Comparison of ENCODE assay signal across 8 cellular contexts in the genomic region with DNA sequence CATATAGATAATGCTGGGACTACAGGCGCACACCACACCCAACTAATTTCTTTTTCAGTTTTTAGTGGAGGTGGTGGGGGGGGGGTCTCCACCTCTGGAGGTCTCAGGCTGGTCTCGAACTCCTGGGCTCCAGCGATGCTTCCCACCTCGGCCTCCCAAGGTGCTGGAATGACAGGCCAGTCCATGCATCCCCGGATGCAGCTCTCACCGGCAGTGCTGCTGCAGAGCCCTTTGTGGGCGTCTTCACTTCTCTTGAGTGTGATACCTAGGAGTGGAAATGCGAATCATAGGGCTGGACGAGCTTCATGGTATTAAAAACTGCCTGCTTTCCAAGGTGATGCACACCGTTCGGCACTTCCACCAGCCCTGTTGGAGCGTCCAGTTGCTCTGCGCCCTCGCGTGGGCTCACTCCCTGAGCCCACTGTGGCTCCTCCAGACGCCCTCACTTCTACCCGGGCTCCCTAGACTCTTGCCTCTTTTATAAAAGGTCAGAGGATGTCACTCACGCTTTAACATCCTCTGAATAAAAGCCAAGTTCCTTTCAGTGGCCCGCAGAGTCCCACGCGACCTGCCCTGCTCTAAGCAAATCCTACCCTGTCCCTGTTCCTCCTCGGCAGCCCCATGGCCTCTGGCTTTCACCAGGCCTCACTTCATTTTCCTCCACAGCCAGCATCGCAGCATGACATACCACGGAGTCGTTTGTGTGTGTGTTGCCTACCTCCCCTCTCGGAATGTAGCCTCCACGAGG. TPM values are rescaled to one million over a fixed set of nuclear protein-coding genes. Genes with fewer than 3 reads are reported as not detected.
DNase-seq lines count a peak whose midpoint lies in the region; TF ChIP-seq lines count a peak whose summit lies in the region.

No MANE protein-coding gene starts in this region.

- peak overlapping the region; percentile 35 for H3K4me3 Mint-ChIP-seq in T-helper 1 cell treated with Interleukin-12 subunit alpha and Interleukin-12 subunit beta and Interleukin-4 antibody, amounts not matched to agents 30 μg/mL and 1 μg/mL, for 36 hours
- H3K4me3 Mint-ChIP-seq in progenitor cell of endocrine pancreas (ENCODE audit: low read depth) = peak overlapping the region; percentile 67

- H3K9me3 ChIP-seq in OCI-LY3 (ENCODE audit: insufficient read depth, low read length) = no peaks in the 10 kb centered on the region
- no peaks in the 10 kb centered on the region for H3K9me3 ChIP-seq in endocrine pancreas (ENCODE audit: control insufficient read depth, low read length)

- H3K27ac Mint-ChIP-seq in T-helper 1 cell treated with Interleukin-12 subunit alpha and Interleukin-12 subunit beta and Interleukin-4 antibody, amounts not matched to agents 30 μg/mL and 1 μg/mL, for 36 hours = peak overlapping the region; percentile 77
- peak overlapping the region; percentile 84 for H3K27ac Mint-ChIP-seq in progenitor cell of endocrine pancreas

- peaks cover 70% of the 10 kb centered on the region for H3K4me1 ChIP-seq in OCI-LY3 (ENCODE audit: low read length)
- H3K4me1 ChIP-seq in endocrine pancreas (ENCODE audit: control insufficient read depth, insufficient read depth, low read length) = no peaks in the 10 kb centered on the region

- H3K27me3 ChIP-seq in OCI-LY3 (ENCODE audit: low read depth, low read length) (no peaks in the 10 kb centered on the region), endocrine pancreas (ENCODE audit: control insufficient read depth, insufficient read depth, low read length) (no peaks in the 10 kb centered on the region)

- TF ChIP-seq CTCF in OCI-LY3 (IDR thresholded peaks at IDR 0.05; ENCODE audit: low read depth, low read length) (no peak), progenitor cell of endocrine pancreas (IDR thresholded peaks at IDR 0.05; ENCODE audit: unreplicated experiment) (no peak)

- H3K4me3 ChIP-seq in OCI-LY3 (ENCODE audit: low read length) = peak overlapping the region; percentile 79
- peak overlapping the region; percentile 20 for H3K4me3 ChIP-seq in endocrine pancreas (ENCODE audit: control insufficient read depth, insufficient read depth, low read length)

- peaks cover 9% of the 10 kb centered on the region for H3K27me3 Mint-ChIP-seq in T-helper 1 cell treated with Interleukin-12 subunit alpha and Interleukin-12 subunit beta and Interleukin-4 antibody, amounts not matched to agents 30 μg/mL and 1 μg/mL, for 36 hours (ENCODE audit: low read depth)
- H3K27me3 Mint-ChIP-seq in progenitor cell of endocrine pancreas = peaks cover 22% of the 10 kb centered on the region

- H3K36me3 ChIP-seq in OCI-LY3 (replicated peaks; ENCODE audit: low read depth, low read length) = peaks cover 47% of the 10 kb centered on the region
- H3K36me3 ChIP-seq in endocrine pancreas (ENCODE audit: control insufficient read depth, insufficient read depth, low read length) = no peaks in the 10 kb centered on the region

- peaks cover 32% of the 10 kb centered on the region for H4K20me1 ChIP-seq in OCI-LY3 (ENCODE audit: insufficient read depth, low read length)

- H3K9ac ChIP-seq in OCI-LY3 (ENCODE audit: low read length) (peak overlapping the region; percentile 84), endocrine pancreas (ENCODE audit: control insufficient read depth, insufficient read depth, low read length) (no peak overlapping the region)

- H3K9me3 Mint-ChIP-seq in T-helper 1 cell treated with Interleukin-12 subunit alpha and Interleukin-12 subunit beta and Interleukin-4 antibody, amounts not matched to agents 30 μg/mL and 1 μg/mL, for 36 hours = no peaks in the 10 kb centered on the region
- no peaks in the 10 kb centered on the region for H3K9me3 Mint-ChIP-seq in progenitor cell of endocrine pancreas (ENCODE audit: low read depth)

- H3K4me1 Mint-ChIP-seq in T-helper 1 cell treated with Interleukin-12 subunit alpha and Interleukin-12 subunit beta and Interleukin-4 antibody, amounts not matched to agents 30 μg/mL and 1 μg/mL, for 36 hours (ENCODE audit: low read depth) = peaks cover 63% of the 10 kb centered on the region
- H3K4me1 Mint-ChIP-seq in progenitor cell of endocrine pancreas (ENCODE audit: low read depth) = peaks cover 10% of the 10 kb centered on the region

- peak overlapping the region; percentile 94 for H3K4me2 ChIP-seq in OCI-LY3 (ENCODE audit: low read length)

- no peak for DNase-seq in T-helper 1 cell
- DNase-seq in progenitor cell of endocrine pancreas (ENCODE audit: low spot score, unreplicated experiment) = no peak
- no peak for DNase-seq in hippocampal formation (lab: John Stamatoyannopoulos, UW)
- no peak for DNase-seq in effector CD4-positive, alpha-beta T cell
- DNase-seq in stimulated activated CD4-positive, alpha-beta T cell treated with anti-CD3 and anti-CD28 coated beads, Interleukin-4, amount 100 ng/mL, for 4 hours = no peak

- peaks cover 14% of the 10 kb centered on the region for H3K36me3 Mint-ChIP-seq in T-helper 1 cell treated with Interleukin-12 subunit alpha and Interleukin-12 subunit beta and Interleukin-4 antibody, amounts not matched to agents 30 μg/mL and 1 μg/mL, for 36 hours (ENCODE audit: low read depth)
- no peaks in the 10 kb centered on the region for H3K36me3 Mint-ChIP-seq in progenitor cell of endocrine pancreas (ENCODE audit: insufficient read depth)

- H2AFZ ChIP-seq in OCI-LY3 (ENCODE audit: low read depth, low read length) = no peak overlapping the region

- H3K79me2 ChIP-seq in OCI-LY3 (ENCODE audit: low read length) = peaks cover 75% of the 10 kb centered on the region

- H3K27ac ChIP-seq in OCI-LY3 (ENCODE audit: low read length) = peak overlapping the region; percentile 49

RNA-seq across cellular contexts. Expression of a gene that starts 0.8 kb away (rescaled TPM):
- 22.8 and 24.6 TPM in 2 replicates for total RNA-seq in progenitor cell of endocrine pancreas
